Comparison of ENCODE assay signal across 1 cellular context in the genomic region with DNA sequence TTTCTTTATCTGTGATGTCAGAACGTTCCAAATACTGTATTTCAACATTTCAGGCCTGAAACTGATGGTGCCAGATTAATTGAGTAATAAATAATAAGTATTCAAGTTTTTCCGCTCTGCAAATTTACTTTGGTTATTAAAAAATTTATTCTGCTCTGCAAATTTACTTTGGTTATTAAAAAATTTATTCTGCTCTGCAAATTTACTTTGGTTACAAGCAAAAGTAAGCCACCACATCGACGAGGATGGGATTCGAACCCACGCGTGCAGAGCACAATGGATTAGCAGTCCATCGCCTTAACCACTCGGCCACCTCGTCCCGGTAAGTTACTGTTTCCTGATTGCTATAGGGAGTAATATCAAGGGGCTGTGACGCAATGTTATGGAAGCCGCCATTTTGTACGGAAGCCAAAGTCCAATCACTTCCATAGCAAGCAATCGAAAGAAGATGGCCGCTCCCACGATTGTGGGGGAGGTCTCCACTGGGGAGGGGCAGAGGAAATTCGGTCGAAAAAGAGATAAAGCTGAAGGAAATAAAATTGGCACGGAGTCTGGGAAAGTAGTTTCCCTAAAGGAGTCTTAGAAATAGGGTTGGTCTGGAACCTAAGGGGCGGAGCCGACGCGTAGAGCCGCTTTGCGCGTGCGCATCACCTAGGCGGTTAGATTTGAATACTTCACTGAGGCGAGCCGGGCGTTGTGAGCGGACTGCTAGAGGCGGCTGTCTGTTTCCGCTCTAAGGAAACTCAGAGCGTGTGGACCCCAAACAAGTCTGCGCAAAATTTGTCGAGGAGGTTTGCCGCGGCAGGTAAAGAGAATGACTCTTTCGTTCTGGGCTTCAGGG.
TF ChIP-seq lines count a peak whose summit lies in the region.

A gene with protein sequence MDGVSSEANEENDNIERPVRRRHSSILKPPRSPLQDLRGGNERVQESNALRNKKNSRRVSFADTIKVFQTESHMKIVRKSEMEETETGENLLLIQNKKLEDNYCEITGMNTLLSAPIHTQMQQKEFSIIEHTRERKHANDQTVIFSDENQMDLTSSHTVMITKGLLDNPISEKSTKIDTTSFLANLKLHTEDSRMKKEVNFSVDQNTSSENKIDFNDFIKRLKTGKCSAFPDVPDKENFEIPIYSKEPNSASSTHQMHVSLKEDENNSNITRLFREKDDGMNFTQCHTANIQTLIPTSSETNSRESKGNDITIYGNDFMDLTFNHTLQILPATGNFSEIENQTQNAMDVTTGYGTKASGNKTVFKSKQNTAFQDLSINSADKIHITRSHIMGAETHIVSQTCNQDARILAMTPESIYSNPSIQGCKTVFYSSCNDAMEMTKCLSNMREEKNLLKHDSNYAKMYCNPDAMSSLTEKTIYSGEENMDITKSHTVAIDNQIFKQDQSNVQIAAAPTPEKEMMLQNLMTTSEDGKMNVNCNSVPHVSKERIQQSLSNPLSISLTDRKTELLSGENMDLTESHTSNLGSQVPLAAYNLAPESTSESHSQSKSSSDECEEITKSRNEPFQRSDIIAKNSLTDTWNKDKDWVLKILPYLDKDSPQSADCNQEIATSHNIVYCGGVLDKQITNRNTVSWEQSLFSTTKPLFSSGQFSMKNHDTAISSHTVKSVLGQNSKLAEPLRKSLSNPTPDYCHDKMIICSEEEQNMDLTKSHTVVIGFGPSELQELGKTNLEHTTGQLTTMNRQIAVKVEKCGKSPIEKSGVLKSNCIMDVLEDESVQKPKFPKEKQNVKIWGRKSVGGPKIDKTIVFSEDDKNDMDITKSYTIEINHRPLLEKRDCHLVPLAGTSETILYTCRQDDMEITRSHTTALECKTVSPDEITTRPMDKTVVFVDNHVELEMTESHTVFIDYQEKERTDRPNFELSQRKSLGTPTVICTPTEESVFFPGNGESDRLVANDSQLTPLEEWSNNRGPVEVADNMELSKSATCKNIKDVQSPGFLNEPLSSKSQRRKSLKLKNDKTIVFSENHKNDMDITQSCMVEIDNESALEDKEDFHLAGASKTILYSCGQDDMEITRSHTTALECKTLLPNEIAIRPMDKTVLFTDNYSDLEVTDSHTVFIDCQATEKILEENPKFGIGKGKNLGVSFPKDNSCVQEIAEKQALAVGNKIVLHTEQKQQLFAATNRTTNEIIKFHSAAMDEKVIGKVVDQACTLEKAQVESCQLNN (N-terminal part only) (plus strand): TSS at position 662 of the 841 bp plus-strand sequence. CDS start 8,683 bp downstream, outside the sequence.

TF ChIP-seq in SK-N-SH, 30 proteins besides CTCF, POLR2A, EP300 and RAD21 (continued from another document):
- TF ChIP-seq, protein P1, sequence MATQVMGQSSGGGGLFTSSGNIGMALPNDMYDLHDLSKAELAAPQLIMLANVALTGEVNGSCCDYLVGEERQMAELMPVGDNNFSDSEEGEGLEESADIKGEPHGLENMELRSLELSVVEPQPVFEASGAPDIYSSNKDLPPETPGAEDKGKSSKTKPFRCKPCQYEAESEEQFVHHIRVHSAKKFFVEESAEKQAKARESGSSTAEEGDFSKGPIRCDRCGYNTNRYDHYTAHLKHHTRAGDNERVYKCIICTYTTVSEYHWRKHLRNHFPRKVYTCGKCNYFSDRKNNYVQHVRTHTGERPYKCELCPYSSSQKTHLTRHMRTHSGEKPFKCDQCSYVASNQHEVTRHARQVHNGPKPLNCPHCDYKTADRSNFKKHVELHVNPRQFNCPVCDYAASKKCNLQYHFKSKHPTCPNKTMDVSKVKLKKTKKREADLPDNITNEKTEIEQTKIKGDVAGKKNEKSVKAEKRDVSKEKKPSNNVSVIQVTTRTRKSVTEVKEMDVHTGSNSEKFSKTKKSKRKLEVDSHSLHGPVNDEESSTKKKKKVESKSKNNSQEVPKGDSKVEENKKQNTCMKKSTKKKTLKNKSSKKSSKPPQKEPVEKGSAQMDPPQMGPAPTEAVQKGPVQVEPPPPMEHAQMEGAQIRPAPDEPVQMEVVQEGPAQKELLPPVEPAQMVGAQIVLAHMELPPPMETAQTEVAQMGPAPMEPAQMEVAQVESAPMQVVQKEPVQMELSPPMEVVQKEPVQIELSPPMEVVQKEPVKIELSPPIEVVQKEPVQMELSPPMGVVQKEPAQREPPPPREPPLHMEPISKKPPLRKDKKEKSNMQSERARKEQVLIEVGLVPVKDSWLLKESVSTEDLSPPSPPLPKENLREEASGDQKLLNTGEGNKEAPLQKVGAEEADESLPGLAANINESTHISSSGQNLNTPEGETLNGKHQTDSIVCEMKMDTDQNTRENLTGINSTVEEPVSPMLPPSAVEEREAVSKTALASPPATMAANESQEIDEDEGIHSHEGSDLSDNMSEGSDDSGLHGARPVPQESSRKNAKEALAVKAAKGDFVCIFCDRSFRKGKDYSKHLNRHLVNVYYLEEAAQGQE (IDR thresholded peaks at IDR 0.05; ENCODE audit: low read depth, low read length), result no peak
- TF ChIP-seq RFX5 (IDR thresholded peaks at IDR 0.05; ENCODE audit: low read length) (no peak), CHD2 (IDR thresholded peaks at IDR 0.05; ENCODE audit: low read length, partially characterized antibody) (peak; percentile 82), SIN3A (IDR thresholded peaks at IDR 0.05; ENCODE audit: borderline replicate concordance, low read depth, low read length) (peak; percentile 98), RXRA (IDR thresholded peaks at IDR 0.05; ENCODE audit: borderline replicate concordance, low read depth) (no peak), YY1 (IDR thresholded peaks at IDR 0.05; ENCODE audit: low read depth) (peak; percentile 99), GATA2 (CRISPR knock-in tag; IDR thresholded peaks at IDR 0.05) (no peak), NFIC (IDR thresholded peaks at IDR 0.05; ENCODE audit: borderline replicate concordance) (no peak), TCF12 (IDR thresholded peaks at IDR 0.05) (no peak), POLR2AphosphoS5 (IDR thresholded peaks at IDR 0.05; ENCODE audit: low read depth, low read length) (peak; percentile 36; the same call in 1 of the 2 replicates), JUND (IDR thresholded peaks at IDR 0.05) (no peak), MEF2A (IDR thresholded peaks at IDR 0.05; ENCODE audit: borderline replicate concordance, low read depth) (no peak), EZH2phosphoT487 (IDR thresholded peaks at IDR 0.05; ENCODE audit: borderline replicate concordance, low read depth) (no peak), FOXJ3 (CRISPR knock-in tag; IDR thresholded peaks at IDR 0.05) (0 out of 2 replicates have a peak, but pooled peaks have one; percentile 49), TEAD4 (IDR thresholded peaks at IDR 0.05; ENCODE audit: borderline replicate concordance, insufficient read depth) (peak; percentile 97), GABPA (IDR thresholded peaks at IDR 0.05; ENCODE audit: low read depth) (no peak; the same call in none of the 2 replicates), SMC3 (IDR thresholded peaks at IDR 0.05; ENCODE audit: low read depth, low read length) (no peak), FOXM1 (IDR thresholded peaks at IDR 0.05; ENCODE audit: low read depth) (no peak; the same call in 1 of the 2 replicates), NRF1 (IDR thresholded peaks at IDR 0.05; ENCODE audit: low read depth, low read length) (peak; percentile 90), MXI1 (IDR thresholded peaks at IDR 0.05; ENCODE audit: low read depth, low read length) (peak; percentile 97), ELF1 (IDR thresholded peaks at IDR 0.05) (no peak), RCOR1 (IDR thresholded peaks at IDR 0.05; ENCODE audit: low read length) (no peak), TAF1 (IDR thresholded peaks at IDR 0.05; ENCODE audit: borderline replicate concordance, low read depth, low read length) (peak; percentile 22; the same call in 1 of the 2 replicates)
- TF ChIP-seq, protein P2, sequence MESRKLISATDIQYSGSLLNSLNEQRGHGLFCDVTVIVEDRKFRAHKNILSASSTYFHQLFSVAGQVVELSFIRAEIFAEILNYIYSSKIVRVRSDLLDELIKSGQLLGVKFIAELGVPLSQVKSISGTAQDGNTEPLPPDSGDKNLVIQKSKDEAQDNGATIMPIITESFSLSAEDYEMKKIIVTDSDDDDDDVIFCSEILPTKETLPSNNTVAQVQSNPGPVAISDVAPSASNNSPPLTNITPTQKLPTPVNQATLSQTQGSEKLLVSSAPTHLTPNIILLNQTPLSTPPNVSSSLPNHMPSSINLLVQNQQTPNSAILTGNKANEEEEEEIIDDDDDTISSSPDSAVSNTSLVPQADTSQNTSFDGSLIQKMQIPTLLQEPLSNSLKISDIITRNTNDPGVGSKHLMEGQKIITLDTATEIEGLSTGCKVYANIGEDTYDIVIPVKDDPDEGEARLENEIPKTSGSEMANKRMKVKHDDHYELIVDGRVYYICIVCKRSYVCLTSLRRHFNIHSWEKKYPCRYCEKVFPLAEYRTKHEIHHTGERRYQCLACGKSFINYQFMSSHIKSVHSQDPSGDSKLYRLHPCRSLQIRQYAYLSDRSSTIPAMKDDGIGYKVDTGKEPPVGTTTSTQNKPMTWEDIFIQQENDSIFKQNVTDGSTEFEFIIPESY (IDR thresholded peaks at IDR 0.05; ENCODE audit: borderline replicate concordance, low read depth), result no peak
- TF ChIP-seq, protein P3, sequence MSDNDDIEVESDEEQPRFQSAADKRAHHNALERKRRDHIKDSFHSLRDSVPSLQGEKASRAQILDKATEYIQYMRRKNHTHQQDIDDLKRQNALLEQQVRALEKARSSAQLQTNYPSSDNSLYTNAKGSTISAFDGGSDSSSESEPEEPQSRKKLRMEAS (IDR thresholded peaks at IDR 0.05; ENCODE audit: low read depth), result peak; percentile 94
- TF ChIP-seq, protein P4, sequence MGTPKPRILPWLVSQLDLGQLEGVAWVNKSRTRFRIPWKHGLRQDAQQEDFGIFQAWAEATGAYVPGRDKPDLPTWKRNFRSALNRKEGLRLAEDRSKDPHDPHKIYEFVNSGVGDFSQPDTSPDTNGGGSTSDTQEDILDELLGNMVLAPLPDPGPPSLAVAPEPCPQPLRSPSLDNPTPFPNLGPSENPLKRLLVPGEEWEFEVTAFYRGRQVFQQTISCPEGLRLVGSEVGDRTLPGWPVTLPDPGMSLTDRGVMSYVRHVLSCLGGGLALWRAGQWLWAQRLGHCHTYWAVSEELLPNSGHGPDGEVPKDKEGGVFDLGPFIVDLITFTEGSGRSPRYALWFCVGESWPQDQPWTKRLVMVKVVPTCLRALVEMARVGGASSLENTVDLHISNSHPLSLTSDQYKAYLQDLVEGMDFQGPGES (IDR thresholded peaks at IDR 0.05; ENCODE audit: low read depth, low read length), result no peak; the same call in 1 of the 2 replicates
- TF ChIP-seq, protein P5, sequence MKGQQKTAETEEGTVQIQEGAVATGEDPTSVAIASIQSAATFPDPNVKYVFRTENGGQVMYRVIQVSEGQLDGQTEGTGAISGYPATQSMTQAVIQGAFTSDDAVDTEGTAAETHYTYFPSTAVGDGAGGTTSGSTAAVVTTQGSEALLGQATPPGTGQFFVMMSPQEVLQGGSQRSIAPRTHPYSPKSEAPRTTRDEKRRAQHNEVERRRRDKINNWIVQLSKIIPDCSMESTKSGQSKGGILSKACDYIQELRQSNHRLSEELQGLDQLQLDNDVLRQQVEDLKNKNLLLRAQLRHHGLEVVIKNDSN (IDR thresholded peaks at IDR 0.05; ENCODE audit: borderline replicate concordance, low read depth), result no peak
TF ChIP-seq in SK-N-SH: peak in this region for 11.
